Comparison of ENCODE assay signal across 28 cellular contexts in genomic region chr19:16536130-16536529, GRCh38. TPM values are rescaled to one million over a fixed set of nuclear protein-coding genes. Genes with fewer than 3 reads are reported as not detected.
"Had no signal": no experiment of that assay in that cellular context is flagged by ENCODE, and none has a peak within 500 bp of the region (broad histone marks: within the 10 kb centered on the region; RNA-seq: fewer than 3 reads in every experiment).

No MANE protein-coding gene starts in this region.

- H3K9me3 Mint-ChIP-seq: activated CD4-positive, alpha-beta memory T cell treated with anti-CD3 and anti-CD28 coated beads, Interleukin-2, amount 10 ng/mL, durations not matched to agents 7 days and 5 days; activated CD4-positive, alpha-beta T cell treated with anti-CD3 and anti-CD28 coated beads, Interleukin-2, amount 10 ng/mL, durations not matched to agents 24 days and 14 days; activated naive CD4-positive, alpha-beta T cell treated with anti-CD3 and anti-CD28 coated beads, Interleukin-2, amount 50 U/mL, for 24 hours; activated T-helper 1 cell treated with anti-CD3 and anti-CD28 coated beads, Interleukin-12 subunit alpha, Interleukin-12 subunit beta, Interleukin-2, Interleukin-4 antibody, amounts not matched to agents 30 ng/mL and 10 ng/mL and 1 ng/mL, durations not matched to agents 14 hours and 24 hours and 36 hours; naive thymus-derived CD4-positive, alpha-beta T cell; neural progenitor cell; T-helper 1 cell treated with Interleukin-12 subunit alpha and Interleukin-12 subunit beta and Interleukin-4 antibody, amounts not matched to agents 30 μg/mL and 1 μg/mL, for 36 hours had no signal

- H3K4me3 Mint-ChIP-seq: activated CD4-positive, alpha-beta memory T cell treated with anti-CD3 and anti-CD28 coated beads, Interleukin-2, amount 10 ng/mL, durations not matched to agents 7 days and 5 days; activated CD4-positive, alpha-beta T cell treated with anti-CD3 and anti-CD28 coated beads, Interleukin-2, amount 10 ng/mL, durations not matched to agents 24 days and 14 days; activated naive CD4-positive, alpha-beta T cell treated with anti-CD3 and anti-CD28 coated beads, Interleukin-2, amount 50 U/mL, for 24 hours; activated T-helper 1 cell treated with anti-CD3 and anti-CD28 coated beads, Interleukin-12 subunit alpha, Interleukin-12 subunit beta, Interleukin-2, Interleukin-4 antibody, amounts not matched to agents 30 ng/mL and 10 ng/mL and 1 ng/mL, durations not matched to agents 14 hours and 24 hours and 36 hours; naive thymus-derived CD4-positive, alpha-beta T cell; neural progenitor cell; T-helper 1 cell treated with Interleukin-12 subunit alpha and Interleukin-12 subunit beta and Interleukin-4 antibody, amounts not matched to agents 30 μg/mL and 1 μg/mL, for 36 hours had no signal

- H3K9me3 ChIP-seq: esophagus muscularis mucosa, left lung, thyroid gland had no signal

- ATAC-seq: left lung; naive thymus-derived CD4-positive, alpha-beta T cell; stimulated activated naive CD8-positive, alpha-beta T cell treated with anti-CD3 and anti-CD28 coated beads, Interleukin-15, Interleukin-2, amounts not matched to agents 100 U/mL and 50 U/mL, for 24 hours had no signal

- H3K27ac Mint-ChIP-seq: activated CD4-positive, alpha-beta memory T cell treated with anti-CD3 and anti-CD28 coated beads, Interleukin-2, amount 10 ng/mL, durations not matched to agents 7 days and 5 days; activated CD4-positive, alpha-beta T cell treated with anti-CD3 and anti-CD28 coated beads, Interleukin-2, amount 10 ng/mL, durations not matched to agents 24 days and 14 days; activated naive CD4-positive, alpha-beta T cell treated with anti-CD3 and anti-CD28 coated beads, Interleukin-2, amount 50 U/mL, for 24 hours; activated T-helper 1 cell treated with anti-CD3 and anti-CD28 coated beads, Interleukin-12 subunit alpha, Interleukin-12 subunit beta, Interleukin-2, Interleukin-4 antibody, amounts not matched to agents 30 ng/mL and 10 ng/mL and 1 ng/mL, durations not matched to agents 14 hours and 24 hours and 36 hours; neural progenitor cell; progenitor cell of endocrine pancreas; T-helper 1 cell treated with Interleukin-12 subunit alpha and Interleukin-12 subunit beta and Interleukin-4 antibody, amounts not matched to agents 30 μg/mL and 1 μg/mL, for 36 hours had no signal

- H3K27ac ChIP-seq: brain microvascular endothelial cell, esophagus muscularis mucosa, hepatocyte, left lung, neural progenitor cell, thyroid gland had no signal

- H3K36me3 ChIP-seq: neural progenitor cell had no signal

- DNase-seq: activated CD4-positive, alpha-beta memory T cell treated with anti-CD3 and anti-CD28 coated beads, Interleukin-2, amount 10 ng/mL, durations not matched to agents 7 days and 5 days; activated CD4-positive, alpha-beta T cell treated with anti-CD3 and anti-CD28 coated beads, Interleukin-2, amount 10 ng/mL, durations not matched to agents 24 days and 14 days; activated gamma-delta T cell; aorta; brain microvascular endothelial cell; central memory CD4-positive, alpha-beta T cell; effector memory CD4-positive, alpha-beta T cell; glutamatergic neuron; kidney glomerular epithelial cell; naive thymus-derived CD4-positive, alpha-beta T cell; retina; stimulated activated CD4-positive, alpha-beta T cell treated with anti-CD3 and anti-CD28 coated beads, Interleukin-2, amount 100 ng/mL, for 48 hours; stimulated activated naive CD8-positive, alpha-beta T cell treated with anti-CD3 and anti-CD28 coated beads, Interleukin-15, Interleukin-2, amounts not matched to agents 100 U/mL and 50 U/mL, for 24 hours; substantia nigra; thyroid gland had no signal

- H3K4me3 ChIP-seq: esophagus muscularis mucosa, hepatocyte, left lung, lung, neural progenitor cell, thyroid gland had no signal

- H3K27me3 ChIP-seq: brain microvascular endothelial cell, esophagus muscularis mucosa, hepatocyte, left lung, neural progenitor cell, thyroid gland had no signal

- H3K4me1 ChIP-seq: neural progenitor cell had no signal

- H3K27me3 Mint-ChIP-seq: activated CD4-positive, alpha-beta memory T cell treated with anti-CD3 and anti-CD28 coated beads, Interleukin-2, amount 10 ng/mL, durations not matched to agents 7 days and 5 days; activated CD4-positive, alpha-beta T cell treated with anti-CD3 and anti-CD28 coated beads, Interleukin-2, amount 10 ng/mL, durations not matched to agents 24 days and 14 days; activated naive CD4-positive, alpha-beta T cell treated with anti-CD3 and anti-CD28 coated beads, Interleukin-2, amount 50 U/mL, for 24 hours; naive thymus-derived CD4-positive, alpha-beta T cell; progenitor cell of endocrine pancreas had no signal

RNA-seq across cellular contexts. Expression of gene CALR3, which starts 40.2 kb away (rescaled TPM):
- total RNA-seq: activated CD4-positive, alpha-beta memory T cell treated with anti-CD3 and anti-CD28 coated beads, Interleukin-2, amount 10 ng/mL, durations not matched to agents 7 days and 5 days; activated CD4-positive, alpha-beta T cell treated with anti-CD3 and anti-CD28 coated beads, Interleukin-2, amount 10 ng/mL, durations not matched to agents 24 days and 14 days; activated T-helper 1 cell treated with anti-CD3 and anti-CD28 coated beads, Interleukin-12 subunit alpha, Interleukin-12 subunit beta, Interleukin-2, Interleukin-4 antibody, amounts not matched to agents 30 ng/mL and 10 ng/mL and 1 ng/mL, durations not matched to agents 14 hours and 24 hours and 36 hours; aorta; dermis microvascular lymphatic vessel endothelial cell; esophagus muscularis mucosa; frontal cortex; hepatocyte; left lung; lung; naive thymus-derived CD4-positive, alpha-beta T cell; osteocyte; progenitor cell of endocrine pancreas; ureter had no signal
